In genomic region chr22:39243443-39244072, GRCh38 we compare ENCODE assay signal across 8 cellular contexts. TPM values are rescaled to one million over a fixed set of nuclear protein-coding genes. Genes with fewer than 3 reads are reported as not detected.
DNase-seq lines count a peak whose midpoint lies in the region; ATAC-seq and TF ChIP-seq lines count a peak whose summit lies in the region.

No MANE protein-coding gene starts in this region.

- H3K36me3 ChIP-seq in sigmoid colon: no peaks in the 10 kb centered on the region

- no peak overlapping the region for H2AK5ac ChIP-seq in H9 (ENCODE audit: insufficient read length, low read length)

- H4K5ac ChIP-seq in H9 (ENCODE audit: insufficient read length, low read depth, low read length): no peak overlapping the region

- peaks cover 16 to 29% of the 10 kb centered on the region in 2 experiments for H3K4me1 Mint-ChIP-seq in H9
- H3K4me1 Mint-ChIP-seq in activated CD4-positive, alpha-beta memory T cell treated with anti-CD3 and anti-CD28 coated beads for 36 hours (ENCODE audit: low read depth): peaks cover 40% of the 10 kb centered on the region

- TF ChIP-seq EP300 in sigmoid colon (IDR thresholded peaks at IDR 0.05): no peak

- ATAC-seq in left ventricle myocardium superior (peak; percentile 6), HG02973 (IDR thresholded peaks at IDR 0.05; ENCODE audit: unreplicated experiment) (no peak), HG03135 (IDR thresholded peaks at IDR 0.05; ENCODE audit: unreplicated experiment) (no peak)

- CTCF ChIA-PET in activated CD4-positive, alpha-beta memory T cell treated with anti-CD3 and anti-CD28 coated beads for 36 hours (lab: Charles Lee): no interaction called here

- H3K36me3 Mint-ChIP-seq in H9 (ENCODE audit: insufficient read depth in 1 of 3, low read depth in 3 of 3): peaks cover 0 to 3% (median 2%) of the 10 kb centered on the region in 3 experiments; a peak in 2 of 7 replicates
- peaks cover 5% of the 10 kb centered on the region for H3K36me3 Mint-ChIP-seq in activated CD4-positive, alpha-beta memory T cell treated with anti-CD3 and anti-CD28 coated beads for 36 hours

- H3K9me3 Mint-ChIP-seq in H9: peaks cover 4% of the 10 kb centered on the region in 2 experiments; a peak in 3 of 5 replicates
- no peaks in the 10 kb centered on the region for H3K9me3 Mint-ChIP-seq in activated CD4-positive, alpha-beta memory T cell treated with anti-CD3 and anti-CD28 coated beads for 36 hours

- DNase-seq in H9 (no peak), left ventricle myocardium superior (peak; percentile 57), sigmoid colon (no peak), middle frontal gyrus (ENCODE audit: extremely low spot score, low spot score) (no peak)
- DNase-seq in activated CD4-positive, alpha-beta memory T cell treated with anti-CD3 and anti-CD28 coated beads for 36 hours: peak; percentile 32
- DNase-seq in activated CD4-positive, alpha-beta T cell treated with anti-CD3 and anti-CD28 coated beads for 4 hours: no peak

- H3K4me1 ChIP-seq in H9 (ENCODE audit: insufficient read depth, low read length) (no peaks in the 10 kb centered on the region), sigmoid colon (peaks cover 0 to 56% (median 48%) of the 10 kb centered on the region in 4 donors)

- H3T11ph ChIP-seq in H9 (ENCODE audit: low read length): no peak overlapping the region

- no CpG with 5 or more reads among the region's 55 CpGs for WGBS in H9 (ENCODE audit: extremely low coverage, insufficient read length, low lambda C conversion rate)
- 1% methylated on average over 55 of the region's 55 CpGs for WGBS in sigmoid colon, 2 donors

- H3K27me3 Mint-ChIP-seq in H9 (ENCODE audit: low read depth): peaks cover 83% of the 10 kb centered on the region
- peaks cover 9% of the 10 kb centered on the region for H3K27me3 Mint-ChIP-seq in activated CD4-positive, alpha-beta memory T cell treated with anti-CD3 and anti-CD28 coated beads for 36 hours

- no peak overlapping the region for H3K23ac ChIP-seq in H9 (ENCODE audit: insufficient read length, low read depth, low read length)

- no peak overlapping the region for H2BK12ac ChIP-seq in H9 (ENCODE audit: insufficient read length, low read depth, low read length)

- H2BK20ac ChIP-seq in H9 (ENCODE audit: low read depth, low read length, poor library complexity, severe bottlenecking): no peak overlapping the region

- H3K9ac ChIP-seq in H9 (ENCODE audit: extremely low read depth, insufficient read length, low read length): peak overlapping the region; percentile 39

- H4K20me1 ChIP-seq in H9 (ENCODE audit: control insufficient read depth, insufficient read depth, insufficient read length): peaks cover 4% of the 10 kb centered on the region

- H3K27me3 ChIP-seq in H9 (ENCODE audit: insufficient read depth, low read length): peaks cover 19% of the 10 kb centered on the region
- H3K27me3 ChIP-seq in sigmoid colon: peaks cover 21 to 64% (median 56%) of the 10 kb centered on the region in 3 donors

- H4K91ac ChIP-seq in H9 (ENCODE audit: insufficient read length, low read depth, low read length): no peak overlapping the region

- no peak overlapping the region for H3K4ac ChIP-seq in H9 (ENCODE audit: low read depth, low read length)

- POLR2A ChIA-PET in activated CD4-positive, alpha-beta memory T cell treated with anti-CD3 and anti-CD28 coated beads for 36 hours (lab: Charles Lee): interaction anchor here (0.7 to 1.8 kb wide), 2 partner anchors 76 to 370 kb away, joined by 3 to 5 read pairs; partner anchors contain the start of gene RPL3

- H2BK5ac ChIP-seq in H9 (ENCODE audit: insufficient read length, low read length): no peak overlapping the region

- H3K18ac ChIP-seq in H9 (ENCODE audit: insufficient read length, low read depth, low read length): peak overlapping the region; percentile 43

- H3K9me3 ChIP-seq in H9 (ENCODE audit: control insufficient read depth, low read depth, low read length) (no peaks in the 10 kb centered on the region), sigmoid colon (no peaks in the 10 kb centered on the region)

- H2BK120ac ChIP-seq in H9 (ENCODE audit: low read depth, low read length, poor library complexity, severe bottlenecking): no peak overlapping the region

- no peak overlapping the region for H4K8ac ChIP-seq in H9 (replicated peaks; ENCODE audit: insufficient read length, low read depth, low read length)

- 0 out of 2 replicates have a peak overlapping the region, but pooled peaks have one; percentile 16 for H3K14ac ChIP-seq in H9 (ENCODE audit: insufficient read depth, low read length)

- no peak for TF ChIP-seq POLR2A in sigmoid colon (IDR thresholded peaks at IDR 0.05)

- H3K79me2 ChIP-seq in H9 (ENCODE audit: insufficient read depth, low read length): no peaks in the 10 kb centered on the region

- H3K79me1 ChIP-seq in H9 (ENCODE audit: insufficient read depth, low read depth, low read length, poor library complexity, severe bottlenecking): no peaks in the 10 kb centered on the region

- H3K56ac ChIP-seq in H9 (ENCODE audit: insufficient read length, low read depth, low read length): no peak overlapping the region

- no peak for TF ChIP-seq CTCF in H9 (conservative IDR thresholded peaks at IDR 0.05)
- TF ChIP-seq CTCF in sigmoid colon (IDR thresholded peaks at IDR 0.05): no peak

- peak overlapping the region; percentile 68 to 88 for H3K4me3 Mint-ChIP-seq in H9
- H3K4me3 Mint-ChIP-seq in activated CD4-positive, alpha-beta memory T cell treated with anti-CD3 and anti-CD28 coated beads for 36 hours: peak overlapping the region; percentile 79

- intact Hi-C loops in activated CD4-positive, alpha-beta memory T cell treated with anti-CD3 and anti-CD28 coated beads for 36 hours (cut with micrococcal nuclease): loop anchor here (10.0 kb wide), 1 partner anchor 281 kb away; the partner anchor contains the start of gene ATF4
- intact Hi-C loops in left ventricle myocardium superior (cut with micrococcal nuclease) (no loop called here), sigmoid colon (cut with DNase I) (loop anchor here (5.0 kb wide), 2 partner anchors 69 to 71 kb away; no protein-coding TSS in a partner anchor)

- peak overlapping the region; percentile 32 to 57 (median 48) for H3K4me3 ChIP-seq in sigmoid colon

- peak overlapping the region; percentile 18 for H3K4me2 ChIP-seq in H9 (ENCODE audit: insufficient read depth, insufficient read length, low read length)

- H2AFZ ChIP-seq in H9 (ENCODE audit: low read length): no peak overlapping the region

- H2BK15ac ChIP-seq in H9 (ENCODE audit: low read depth, low read length): no peak overlapping the region

- H3K23me2 ChIP-seq in H9 (ENCODE audit: insufficient read length, low read depth, low read length, poor library complexity, severe bottlenecking): peaks cover 18% of the 10 kb centered on the region

- H3K27ac Mint-ChIP-seq in H9: no peak overlapping the region
- H3K27ac Mint-ChIP-seq in activated CD4-positive, alpha-beta memory T cell treated with anti-CD3 and anti-CD28 coated beads for 36 hours: peak overlapping the region; percentile 64

- H3K27ac ChIP-seq in H9 (ENCODE audit: insufficient read length, low read depth, low read length): no peak overlapping the region
- H3K27ac ChIP-seq in sigmoid colon: peak overlapping the region; percentile 67 to 76 (median 70)

RNA-seq across cellular contexts. Expression of gene PDGFB, which starts 1.2 kb away (rescaled TPM):
- total RNA-seq in H9 (2021) (6.1 and 7.1 TPM in 2 replicates), left ventricle myocardium superior (19.9 TPM), sigmoid colon (1 to 10 TPM; 3.1 to 9.6 (median 7.4) TPM)
- 10 to 100 TPM; 11.7 to 13.3 TPM for total RNA-seq in activated CD4-positive, alpha-beta memory T cell treated with anti-CD3 and anti-CD28 coated beads for 36 hours
- 1 to 10 TPM; 1.4 to 5.5 (median 2.4) TPM for polyA plus RNA-seq in sigmoid colon

Comparison
In these comparisons a context has a peak if more than half of its experiments do, and no peak if none do; other contexts are left out.
1. DNase-seq: peak in activated CD4-positive, alpha-beta memory T cell treated with anti-CD3 and anti-CD28 coated beads for 36 hours (single experiment) and left ventricle myocardium superior (single experiment); none in H9 (single experiment), sigmoid colon (single experiment), middle frontal gyrus (single experiment) and activated CD4-positive, alpha-beta T cell treated with anti-CD3 and anti-CD28 coated beads for 4 hours (0 of 2).